ENCODE assay signal across 8 cellular contexts in the genomic region with DNA sequence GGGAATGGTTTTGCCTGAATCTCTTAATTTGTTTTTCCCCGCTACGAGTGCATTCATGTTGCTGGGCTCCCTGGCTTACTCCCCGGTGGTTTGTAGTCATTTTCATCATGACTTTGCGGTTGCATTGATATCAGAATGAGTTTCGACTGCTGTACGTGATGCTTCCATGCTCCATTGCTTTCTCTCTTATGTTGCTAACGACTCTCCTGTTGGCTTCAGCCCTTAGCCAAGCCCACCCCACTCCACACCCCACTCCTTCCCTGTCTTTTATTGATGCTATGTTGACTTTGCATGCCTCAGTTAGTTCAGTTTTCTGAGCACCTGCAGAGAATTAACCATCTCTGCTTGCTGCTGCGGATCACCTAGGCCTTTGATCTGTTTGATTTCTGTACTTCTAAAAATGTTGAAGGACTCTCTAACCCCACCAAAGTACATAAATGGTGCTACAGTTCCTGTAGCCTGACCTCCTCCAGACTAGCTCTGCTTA.
DNase-seq lines count a peak whose midpoint lies in the region; ATAC-seq and TF ChIP-seq lines count a peak whose summit lies in the region.

No MANE protein-coding gene starts in this region.

- H3K4me1 ChIP-seq in BE2C: no peaks in the 10 kb centered on the region

- intact Hi-C loops in dorsolateral prefrontal cortex (cut with DNase I): no loop called here
- intact Hi-C loops in head of caudate nucleus (cut with DNase I): no loop called here
- intact Hi-C loops in posterior cingulate gyrus (cut with DNase I): loop anchor here (5.0 kb wide), 1 partner anchor 41 kb away; no protein-coding TSS in a partner anchor

- no peak for TF ChIP-seq CTCF in dorsolateral prefrontal cortex (IDR thresholded peaks at IDR 0.05 in 54 of 56, conservative IDR thresholded peaks at IDR 0.05 in 2 of 56; ENCODE audit: low read depth in 1 of 56, partially characterized antibody in 56 of 56)
- no peak for TF ChIP-seq CTCF in BE2C (IDR thresholded peaks at IDR 0.05; ENCODE audit: low read depth, low read length)

- H3K27me3 ChIP-seq in dorsolateral prefrontal cortex: no peaks in the 10 kb centered on the region
- no peaks in the 10 kb centered on the region for H3K27me3 ChIP-seq in BE2C

- H3K27ac ChIP-seq in dorsolateral prefrontal cortex: peak overlapping the region in 39 of 59 donors; percentile 9 to 95 (median 90)

- no peak for TF ChIP-seq POLR2A in GM18505 (IDR thresholded peaks at IDR 0.05; ENCODE audit: borderline replicate concordance, extremely low read depth, insufficient read depth, insufficient read length)

- H3K9me3 ChIP-seq in BE2C: no peaks in the 10 kb centered on the region

- H3K4me3 ChIP-seq in dorsolateral prefrontal cortex (no peak overlapping the region), BE2C (ENCODE audit: low read depth, low read length) (no peak overlapping the region)

- ATAC-seq in GM18505 (IDR thresholded peaks at IDR 0.05; ENCODE audit: unreplicated experiment) (peak; percentile 90), GM21825 (IDR thresholded peaks at IDR 0.05; ENCODE audit: unreplicated experiment) (peak; percentile 79)

- no peaks in the 10 kb centered on the region for H3K36me3 ChIP-seq in BE2C

- peak; percentile 96 for DNase-seq in NCI-H1092 (lab: John Stamatoyannopoulos, UW)
- DNase-seq in dorsolateral prefrontal cortex: no peak
- no peak for DNase-seq in 8988T
- no peak for DNase-seq in BE2C
- DNase-seq in head of caudate nucleus: no peak
- DNase-seq in posterior cingulate gyrus: no peak
